ENCODE assay signal across 8 cellular contexts in genomic region chr1:177948336-177948972, GRCh38. TPM values are rescaled to one million over a fixed set of nuclear protein-coding genes. Genes with fewer than 3 reads are reported as not detected.
A peak's percentile ranks its signal among the peaks of the same experiment; 100 is the strongest.
DNase-seq lines count a peak whose midpoint lies in the region; ATAC-seq, FAIRE-seq and TF ChIP-seq lines count a peak whose summit lies in the region.

No MANE protein-coding gene starts in this region.

- H3K9me3 ChIP-seq in H9 (ENCODE audit: control insufficient read depth, low read depth, low read length) (no peaks in the 10 kb centered on the region), H1 (ENCODE audit: insufficient read depth in 2 of 2, low read depth in 1 of 2, low read length in 1 of 2) (no peaks in the 10 kb centered on the region)

- H4K8ac ChIP-seq in H9 (replicated peaks; ENCODE audit: insufficient read length, low read depth, low read length) = no peak overlapping the region
- no peak overlapping the region for H4K8ac ChIP-seq in H1 (ENCODE audit: extremely low read depth, insufficient read depth, low read length)

- peaks cover 19 to 26% of the 10 kb centered on the region in 2 experiments for H3K4me1 Mint-ChIP-seq in H9
- no peaks in the 10 kb centered on the region for H3K4me1 Mint-ChIP-seq in memory B cell

- H3K23me2 ChIP-seq in H9 (ENCODE audit: insufficient read length, low read depth, low read length, poor library complexity, severe bottlenecking) (no peaks in the 10 kb centered on the region), H1 (ENCODE audit: low read depth, low read length) (no peaks in the 10 kb centered on the region)

- no peak overlapping the region for H2BK12ac ChIP-seq in H9 (ENCODE audit: insufficient read length, low read depth, low read length)
- no peak overlapping the region for H2BK12ac ChIP-seq in H1 (ENCODE audit: low read depth, low read length)

- no peak overlapping the region for H2AK5ac ChIP-seq in H9 (ENCODE audit: insufficient read length, low read length)
- no peak overlapping the region for H2AK5ac ChIP-seq in H1 (ENCODE audit: low read depth, low read length)

- no CpG with 5 or more reads among the region's 8 CpGs for WGBS in H9 (ENCODE audit: extremely low coverage, insufficient read length, low lambda C conversion rate)
- WGBS in H1 (ENCODE audit: extremely low coverage in 1 of 2, insufficient coverage in 1 of 2, insufficient read length in 1 of 2, insufficient replicate concordance in 2 of 2, low coverage in 1 of 2, low lambda C conversion rate in 2 of 2, missing lambda C conversion rate in 1 of 2), 2 experiments = 23% methylated on average over 8 of the region's 8 CpGs; no CpG with 5 or more reads in 1 of the 2 experiments

- no peak overlapping the region for H3K9ac ChIP-seq in H9 (ENCODE audit: extremely low read depth, insufficient read length, low read length)
- H3K9ac ChIP-seq in H1 (replicated peaks in 1 of 4; ENCODE audit: extremely low read depth in 1 of 4, low read depth in 3 of 4, low read length in 3 of 4) = no peak overlapping the region

- POLR2A ChIA-PET in H1 (lab: Charles Lee; ENCODE audit: partially characterized antibody) = interaction anchor here (0.7 kb wide), 1 partner anchor 33 kb away, joined by 3 read pairs; no protein-coding TSS in a partner anchor

- DNase-seq in 8988T (peak; percentile 35), GM04504 (ENCODE audit: low read depth) (peak; percentile 42), H9 (peak; percentile 71), M059J (ENCODE audit: low read depth) (peak; percentile 72), RKO (ENCODE audit: low spot score) (peak; percentile 72), H1 (ENCODE audit: low read depth in 1 of 2, low spot score in 2 of 2) (peak; percentile 29 to 69), memory B cell (ENCODE audit: low spot score in 2 of 2) (peak; percentile 20 to 21), urothelium cell line (ENCODE audit: low spot score) (peak; percentile 70)

- TF ChIP-seq POLR2A in H1 (IDR thresholded peaks at IDR 0.05; ENCODE audit: control extremely low read depth in 1 of 2, low read depth in 2 of 2, low read length in 2 of 2) = no peak

- no peak overlapping the region for H3T11ph ChIP-seq in H9 (ENCODE audit: low read length)

- H2BK5ac ChIP-seq in H9 (ENCODE audit: insufficient read length, low read length) = no peak overlapping the region
- H2BK5ac ChIP-seq in H1 (ENCODE audit: low read depth, low read length) = no peak overlapping the region

- H3K79me1 ChIP-seq in H9 (ENCODE audit: insufficient read depth, low read depth, low read length, poor library complexity, severe bottlenecking) = no peaks in the 10 kb centered on the region
- H3K79me1 ChIP-seq in H1 (ENCODE audit: low read depth, low read length) = no peaks in the 10 kb centered on the region

- peak; percentile 67 to 78 for TF ChIP-seq RAD21 in H1 (IDR thresholded peaks at IDR 0.05 in 1 of 2, conservative IDR thresholded peaks at IDR 0.05 in 1 of 2; ENCODE audit: low read depth in 2 of 2, low read length in 2 of 2)

- no peak overlapping the region for H3K18ac ChIP-seq in H9 (ENCODE audit: insufficient read length, low read depth, low read length)
- H3K18ac ChIP-seq in H1 (ENCODE audit: extremely low read depth, low read length) = no peak overlapping the region

- H2BK20ac ChIP-seq in H9 (ENCODE audit: low read depth, low read length, poor library complexity, severe bottlenecking) (no peak overlapping the region), H1 (ENCODE audit: low read length) (no peak overlapping the region)

- no peaks in the 10 kb centered on the region for H3K9me3 Mint-ChIP-seq in H9
- H3K9me3 Mint-ChIP-seq in memory B cell = no peaks in the 10 kb centered on the region

- H3K27ac Mint-ChIP-seq in H9 (no peak overlapping the region; a peak in 1 of 7 replicates), memory B cell (no peak overlapping the region)

- no peaks in the 10 kb centered on the region for H4K20me1 ChIP-seq in H9 (ENCODE audit: control insufficient read depth, insufficient read depth, insufficient read length)
- no peaks in the 10 kb centered on the region for H4K20me1 ChIP-seq in H1 (replicated peaks in 1 of 2; ENCODE audit: control insufficient read depth in 1 of 2, insufficient read depth in 2 of 2, low read length in 2 of 2)

- H2AFZ ChIP-seq in H9 (ENCODE audit: low read length) = no peak overlapping the region
- peak overlapping the region; percentile 71; the same call in 1 of the 2 replicates for H2AFZ ChIP-seq in H1 (ENCODE audit: low read length)

- H3K23ac ChIP-seq in H9 (ENCODE audit: insufficient read length, low read depth, low read length) (no peak overlapping the region), H1 (ENCODE audit: insufficient read length) (no peak overlapping the region)

- no peaks in the 10 kb centered on the region for H3K36me3 ChIP-seq in H1 (ENCODE audit: control insufficient read depth in 2 of 4, insufficient read depth in 4 of 4, low read length in 3 of 4)

- H4K5ac ChIP-seq in H9 (ENCODE audit: insufficient read length, low read depth, low read length) = no peak overlapping the region
- no peak overlapping the region for H4K5ac ChIP-seq in H1 (ENCODE audit: insufficient read length, low read depth, low read length)

- no peaks in the 10 kb centered on the region; the same call in 1 of the 2 replicates for H3K27me3 Mint-ChIP-seq in H9 (ENCODE audit: low read depth)
- H3K27me3 Mint-ChIP-seq in memory B cell = peaks cover 9% of the 10 kb centered on the region

- H2BK120ac ChIP-seq in H9 (ENCODE audit: low read depth, low read length, poor library complexity, severe bottlenecking) = no peak overlapping the region
- H2BK120ac ChIP-seq in H1 (replicated peaks; ENCODE audit: low read depth, low read length) = no peak overlapping the region

- H3K27me3 ChIP-seq in H9 (ENCODE audit: insufficient read depth, low read length) (no peaks in the 10 kb centered on the region), H1 (replicated peaks in 1 of 4; ENCODE audit: control insufficient read depth in 3 of 4, extremely low read depth in 1 of 4, insufficient read depth in 3 of 4, low read length in 3 of 4) (no peaks in the 10 kb centered on the region)

- H3K4me3 Mint-ChIP-seq in H9 (no peak overlapping the region), memory B cell (no peak overlapping the region)

- TF ChIP-seq EP300 in H1 (IDR thresholded peaks at IDR 0.05; ENCODE audit: borderline replicate concordance in 1 of 2, low read depth in 2 of 2, low read length in 2 of 2) = no peak

- H2BK15ac ChIP-seq in H9 (ENCODE audit: low read depth, low read length) = no peak overlapping the region
- no peak overlapping the region for H2BK15ac ChIP-seq in H1 (ENCODE audit: low read length)

- no peak overlapping the region for H3K4me2 ChIP-seq in H9 (ENCODE audit: insufficient read depth, insufficient read length, low read length)
- H3K4me2 ChIP-seq in H1 (ENCODE audit: insufficient read depth in 1 of 2, low read depth in 2 of 2, low read length in 2 of 2) = no peak overlapping the region

- H3K79me2 ChIP-seq in H9 (ENCODE audit: insufficient read depth, low read length) (no peaks in the 10 kb centered on the region), H1 (ENCODE audit: control insufficient read depth in 1 of 2, insufficient read depth in 2 of 2, low read length in 2 of 2) (no peaks in the 10 kb centered on the region)

- no peak overlapping the region for H3K56ac ChIP-seq in H9 (ENCODE audit: insufficient read length, low read depth, low read length)
- no peak overlapping the region for H3K56ac ChIP-seq in H1 (replicated peaks; ENCODE audit: insufficient read length, low read depth, low read length)

- TF ChIP-seq CTCF in H9 (conservative IDR thresholded peaks at IDR 0.05) (peak; percentile 92), H1 (IDR thresholded peaks at IDR 0.05; ENCODE audit: control extremely low read depth in 1 of 3, insufficient read depth in 1 of 3, low read depth in 1 of 3, low read length in 3 of 3) (peak; percentile 72 to 90 (median 77))

- no peak overlapping the region for H3K4me3 ChIP-seq in H1 (ENCODE audit: extremely low read depth in 1 of 4, insufficient read depth in 2 of 4, low read depth in 3 of 4, low read length in 4 of 4)

- no peak for ATAC-seq in memory B cell (ENCODE audit: low read depth)

- no peak overlapping the region for H4K91ac ChIP-seq in H9 (ENCODE audit: insufficient read length, low read depth, low read length)
- no peak overlapping the region for H4K91ac ChIP-seq in H1 (replicated peaks; ENCODE audit: insufficient read length, low read length)

- H3K4ac ChIP-seq in H9 (ENCODE audit: low read depth, low read length) (no peak overlapping the region), H1 (replicated peaks; ENCODE audit: insufficient read length, low read depth, low read length) (no peak overlapping the region)

- H3K36me3 Mint-ChIP-seq in H9 (ENCODE audit: insufficient read depth in 1 of 3, low read depth in 3 of 3) (no peaks in the 10 kb centered on the region), memory B cell (no peaks in the 10 kb centered on the region)

- CTCF ChIA-PET in H1 (lab: Charles Lee; ENCODE audit: partially characterized antibody) = interaction anchor here (0.6 to 14.8 kb wide), 34 partner anchors 10 to 1052 kb away, joined by 3 to 274 read pairs (median 3); partner anchors contain the start of gene SEC16B

- FAIRE-seq in H1 (lab: Jason Lieb, UNC) (peak; percentile 97), urothelium cell line (lab: Jason Lieb, UNC) (no peak)

- H3K14ac ChIP-seq in H9 (ENCODE audit: insufficient read depth, low read length) (no peak overlapping the region), H1 (ENCODE audit: insufficient read length) (no peak overlapping the region)

- H3K27ac ChIP-seq in H9 (ENCODE audit: insufficient read length, low read depth, low read length) (no peak overlapping the region), H1 (ENCODE audit: low read depth, low read length) (no peak overlapping the region)

- H3K4me1 ChIP-seq in H9 (ENCODE audit: insufficient read depth, low read length) (no peaks in the 10 kb centered on the region), H1 (replicated peaks in 1 of 4; ENCODE audit: control insufficient read depth in 3 of 4, insufficient read depth in 4 of 4, low read length in 3 of 4) (peaks cover 0 to 5% (median 0%) of the 10 kb centered on the region in 4 experiments; a peak in 2 of 7 replicates)

TF ChIP-seq in H1, 55 proteins besides CTCF, POLR2A, EP300 and RAD21 (continues in another document):
- TF ChIP-seq MAX (IDR thresholded peaks at IDR 0.05) = peak; percentile 64; the same call in 1 of the 2 replicates

RNA-seq across cellular contexts. Expression of gene SEC16B, which starts 21.4 kb away (rescaled TPM):
- total RNA-seq in H9 (2021) = 0.70 and 0.83 TPM in 2 replicates
- 0.79 and 1.2 TPM in 2 replicates for total RNA-seq in M059J (2014; rRNA removed; shearing (Covaris generic))
- total RNA-seq in H1 (2021; fragmentation: NEBNext Ultra II Directional; extraction: Animal tissue kit (Norgen Biotek cat#: 25700)) = 0.56 and 1.5 TPM in 2 replicates
- polyA plus RNA-seq in H1 (2011; rRNA removed) = 0.94 and 1.4 TPM in 2 replicates
- polyA plus RNA-seq in H1 (2011; cell fraction: cytosol; rRNA removed) = 1.1 TPM
- polyA plus RNA-seq in H1 (2011; cell fraction: nucleus; rRNA removed) = 3.8 TPM
- polyA plus RNA-seq in H1 (2012, experiment 1 of 2) = 0.58 to 0.92 TPM (median 0.78 TPM) in 4 replicates
- 0.24 TPM for polyA plus RNA-seq in H1 (2012, experiment 2 of 2)
- 0.57 TPM for polyA plus RNA-seq in H1 (2013, experiment 1 of 2)
- 0.57 TPM for polyA plus RNA-seq in H1 (2013, experiment 2 of 2)
- 0.32 and 0.79 TPM in 2 replicates for polyA minus RNA-seq in H1 (2011; rRNA and poly(A)+ RNA removed)
- polyA minus RNA-seq in H1 (2011; cell fraction: cytosol; rRNA and poly(A)+ RNA removed) = 0.73 TPM
- polyA minus RNA-seq in H1 (2011; cell fraction: nucleus; rRNA and poly(A)+ RNA removed) = 1.3 TPM

Comparison
In these comparisons a context has a peak if more than half of its experiments do, and no peak if none do; other contexts are left out.
1. DNase-seq: peak in every context shown above with its lines; median percentile 72 in M059J; 72 in RKO; 71 in H9; 70 in urothelium cell line; 49 in H1; 42 in GM04504; 35 in 8988T; 20 in memory B cell.